Comparison of ENCODE assay signal across 11 cellular contexts in the genomic region with DNA sequence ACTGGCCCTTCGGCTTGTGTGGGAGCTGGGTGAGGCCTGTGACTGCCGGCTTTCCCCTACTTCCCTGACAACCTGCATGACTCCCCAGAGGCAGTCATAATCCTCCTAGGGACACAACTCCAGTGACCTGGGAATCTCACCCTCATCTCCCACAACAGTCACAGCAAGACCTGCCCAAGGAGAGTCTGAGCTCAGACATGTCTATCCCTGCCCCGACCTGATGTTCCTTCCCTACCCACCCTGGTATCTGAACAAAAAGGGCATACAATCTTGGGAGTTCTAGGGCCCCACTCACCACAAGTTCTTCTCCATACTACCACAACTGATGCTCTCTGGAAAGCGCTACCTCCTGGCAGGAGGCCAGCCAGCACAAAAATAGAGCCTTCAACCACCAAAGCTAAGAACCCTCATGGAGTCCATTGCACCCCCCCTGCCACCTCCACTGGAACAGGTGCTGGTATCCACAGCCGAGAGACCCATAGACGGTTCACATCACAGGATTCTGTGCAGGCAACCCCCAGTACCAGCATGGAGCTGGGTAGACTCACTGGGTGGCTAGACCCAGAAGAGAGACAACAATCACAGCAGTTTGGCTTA.
"Had no signal": no experiment of that assay in that cellular context is flagged by ENCODE, and none has a peak within 500 bp of the region (broad histone marks: within the 10 kb centered on the region; RNA-seq: fewer than 3 reads in every experiment).

No MANE protein-coding gene starts in this region.

- H3K4me3 ChIP-seq: GM23248, GM23338, HAP-1 had no signal

- H3K9me3 Mint-ChIP-seq: HFFc6 had no signal

- ATAC-seq: GM23338, HCT116 had no signal

- H3K36me3 ChIP-seq: HAP-1 had no signal

- H3K4me2 ChIP-seq: GM23338 had no signal

- H3K4me1 Mint-ChIP-seq: GM23338, H9 had no signal

- H3K27ac Mint-ChIP-seq: GM23338, H9, HFFc6 had no signal

- H3K9ac ChIP-seq: GM23248 had no signal

- H3K4me3 Mint-ChIP-seq: GM23338, HFFc6 had no signal

- H2AFZ ChIP-seq: GM23248, GM23338 had no signal

- DNase-seq: GM23248, GOT3, H7, H9, HCEC 1CT, HFFc6 had no signal

- H3K27ac ChIP-seq: GM23248 had no signal

- FAIRE-seq: H1, H54 had no signal

- H3K4me1 ChIP-seq: HAP-1 had no signal

- H3K9me3 ChIP-seq: HAP-1 had no signal
